ENCODE assay signal across 7 cellular contexts in genomic region chrX:1539146-1539545, GRCh38. TPM values are rescaled to one million over a fixed set of nuclear protein-coding genes. Genes with fewer than 3 reads are reported as not detected.
"Had no signal": no experiment of that assay in that cellular context is flagged by ENCODE, and none has a peak within 500 bp of the region (broad histone marks: within the 10 kb centered on the region; RNA-seq: fewer than 3 reads in every experiment).

No MANE protein-coding gene starts in this region.

RNA-seq across cellular contexts. Expression of gene P2RY8, which starts 2.2 kb away (rescaled TPM):
- total RNA-seq: astrocyte, endodermal cell, mammary epithelial cell, mesothelial cell of epicardium, neural crest cell, pulmonary artery endothelial cell, smooth muscle cell had no signal
- polyA plus RNA-seq: mammary epithelial cell, smooth muscle cell had no signal
